9 cellular contexts compared by ENCODE assay signal in genomic region chr15:30173041-30173608, GRCh38. TPM values are rescaled to one million over a fixed set of nuclear protein-coding genes. Genes with fewer than 3 reads are reported as not detected.
DNase-seq lines count a peak whose midpoint lies in the region; ATAC-seq and TF ChIP-seq lines count a peak whose summit lies in the region.
"Not testable (repeated sequence)": the region's sequence is repeated elsewhere in the genome, so short reads cannot be mapped to it uniquely, and the experiment has no call there.
"Had no signal": no experiment of that assay in that cellular context is flagged by ENCODE, and none has a peak within 500 bp of the region (broad histone marks: within the 10 kb centered on the region; RNA-seq: fewer than 3 reads in every experiment).

No MANE protein-coding gene starts in this region.

- DNase-seq in DND-41 = peak; percentile 48
- peak; percentile 91 for DNase-seq in activated CD4-positive, alpha-beta T cell treated with anti-CD3 and anti-CD28 coated beads for 36 hours
- DNase-seq in activated naive CD4-positive, alpha-beta T cell treated with anti-CD3 and anti-CD28 coated beads, Interleukin-2, amount 10 ng/mL, durations not matched to agents 7 days and 5 days = peak; percentile 91
- DNase-seq in glomerular visceral epithelial cell (ENCODE audit: extremely low spot score) = peak; percentile 4
- DNase-seq in neural crest cell (ENCODE audit: low read depth, low spot score) = peak; percentile 78
- peak; percentile 17 for DNase-seq in stimulated activated CD8-positive, alpha-beta memory T cell treated with anti-CD3 and anti-CD28 coated beads, Interleukin-15, amount 100 ng/mL, for 24 hours (ENCODE audit: low read depth)

- not testable (repeated sequence) for H4K20me1 ChIP-seq in DND-41 (ENCODE audit: insufficient read depth, low read length)

- not testable (repeated sequence) for H3K27ac ChIP-seq in DND-41 (ENCODE audit: low read length)

- not testable (repeated sequence) for H3K4me2 ChIP-seq in DND-41 (ENCODE audit: insufficient read depth, low read length)

- TF ChIP-seq EP300 in Ishikawa (IDR thresholded peaks at IDR 0.05; ENCODE audit: borderline replicate concordance) = not testable (repeated sequence)

- H3K4me1 Mint-ChIP-seq in activated CD4-positive, alpha-beta T cell treated with anti-CD3 and anti-CD28 coated beads for 36 hours; activated naive CD4-positive, alpha-beta T cell treated with anti-CD3 and anti-CD28 coated beads, Interleukin-2, amount 10 ng/mL, durations not matched to agents 7 days and 5 days; neural crest cell: not testable (repeated sequence)

- TF ChIP-seq CTCF in DND-41 (IDR thresholded peaks at IDR 0.05; ENCODE audit: borderline replicate concordance, extremely low read depth, low read length, poor library complexity, severe bottlenecking) = not testable (repeated sequence)
- TF ChIP-seq CTCF in neural crest cell (conservative IDR thresholded peaks at IDR 0.05) = peak; percentile 51

- H3K27me3 ChIP-seq in DND-41 (ENCODE audit: insufficient read depth, low read length, poor library complexity) = not testable (repeated sequence)

- not testable (repeated sequence) for H3K36me3 Mint-ChIP-seq in activated CD4-positive, alpha-beta T cell treated with anti-CD3 and anti-CD28 coated beads for 36 hours (ENCODE audit: low read depth); activated naive CD4-positive, alpha-beta T cell treated with anti-CD3 and anti-CD28 coated beads, Interleukin-2, amount 10 ng/mL, durations not matched to agents 7 days and 5 days; neural crest cell (ENCODE audit: low read depth)

- H3K27ac Mint-ChIP-seq in activated CD4-positive, alpha-beta T cell treated with anti-CD3 and anti-CD28 coated beads for 36 hours; neural crest cell (ENCODE audit: unreplicated experiment): not testable (repeated sequence)
- peak overlapping the region; percentile 3 for H3K27ac Mint-ChIP-seq in activated naive CD4-positive, alpha-beta T cell treated with anti-CD3 and anti-CD28 coated beads, Interleukin-2, amount 10 ng/mL, durations not matched to agents 7 days and 5 days

- not testable (repeated sequence) for H3K9ac ChIP-seq in DND-41 (ENCODE audit: low read depth, low read length)

- POLR2A ChIA-PET in activated CD4-positive, alpha-beta T cell treated with anti-CD3 and anti-CD28 coated beads for 36 hours (lab: Charles Lee) = not testable (repeated sequence)

- not testable (repeated sequence) for H3K9me3 ChIP-seq in DND-41 (ENCODE audit: insufficient read depth, low read length, severe bottlenecking)

- not testable (repeated sequence) for H3K27me3 Mint-ChIP-seq in activated CD4-positive, alpha-beta T cell treated with anti-CD3 and anti-CD28 coated beads for 36 hours; activated naive CD4-positive, alpha-beta T cell treated with anti-CD3 and anti-CD28 coated beads, Interleukin-2, amount 10 ng/mL, durations not matched to agents 7 days and 5 days; neural crest cell (ENCODE audit: low read depth)

- not testable (repeated sequence) for H3K36me3 ChIP-seq in DND-41 (ENCODE audit: insufficient read depth, low read length)

- intact Hi-C loops in activated CD4-positive, alpha-beta T cell treated with anti-CD3 and anti-CD28 coated beads for 36 hours (cut with DNase I, micrococcal nuclease) = not testable (repeated sequence)

- H3K4me1 ChIP-seq in DND-41 (ENCODE audit: insufficient read depth, low read length) = not testable (repeated sequence)

- not testable (repeated sequence) for H3K4me3 Mint-ChIP-seq in activated CD4-positive, alpha-beta T cell treated with anti-CD3 and anti-CD28 coated beads for 36 hours; activated naive CD4-positive, alpha-beta T cell treated with anti-CD3 and anti-CD28 coated beads, Interleukin-2, amount 10 ng/mL, durations not matched to agents 7 days and 5 days; neural crest cell

- H3K9me3 Mint-ChIP-seq in activated CD4-positive, alpha-beta T cell treated with anti-CD3 and anti-CD28 coated beads for 36 hours (ENCODE audit: low read depth); activated naive CD4-positive, alpha-beta T cell treated with anti-CD3 and anti-CD28 coated beads, Interleukin-2, amount 10 ng/mL, durations not matched to agents 7 days and 5 days; neural crest cell: not testable (repeated sequence)

- H3K4me3 ChIP-seq in DND-41 (ENCODE audit: low read depth in 1 of 2, low read length in 2 of 2) = not testable (repeated sequence)

- H2AFZ ChIP-seq in DND-41 (ENCODE audit: low read depth, low read length) = not testable (repeated sequence)

- TF ChIP-seq RAD21 in Ishikawa (IDR thresholded peaks at IDR 0.05; ENCODE audit: low read depth) = 0 out of 2 replicates have a peak, but pooled peaks have one; percentile 15

- CTCF ChIA-PET in activated CD4-positive, alpha-beta T cell treated with anti-CD3 and anti-CD28 coated beads for 36 hours (lab: Charles Lee); activated naive CD4-positive, alpha-beta T cell treated with anti-CD3 and anti-CD28 coated beads, Interleukin-2, amount 10 ng/mL, durations not matched to agents 7 days and 5 days (lab: Charles Lee): not testable (repeated sequence)

- peak; percentile 75 for ATAC-seq in DND-41 (ENCODE audit: insufficient read depth, low read depth)
- ATAC-seq in GM21825 (IDR thresholded peaks at IDR 0.05; ENCODE audit: unreplicated experiment) = peak; percentile 66
- ATAC-seq in activated CD4-positive, alpha-beta T cell treated with anti-CD3 and anti-CD28 coated beads for 36 hours = peak; percentile 95

- not testable (repeated sequence) for H3K79me2 ChIP-seq in DND-41 (ENCODE audit: insufficient read depth, low read length)

RNA-seq across cellular contexts. Expression of gene GOLGA8T, which starts 38.3 kb away (rescaled TPM):
- not detected for total RNA-seq in activated CD4-positive, alpha-beta T cell treated with anti-CD3 and anti-CD28 coated beads for 36 hours
- 0.47 and 0.71 TPM in 2 replicates for total RNA-seq in neural crest cell
- total RNA-seq: frontal cortex had no signal

Comparison
In these comparisons a context has a peak if more than half of its experiments do, and no peak if none do; other contexts are left out.
1. DNase-seq: peak in every context shown above with its lines; median percentile 91 in activated CD4-positive, alpha-beta T cell treated with anti-CD3 and anti-CD28 coated beads for 36 hours; 91 in activated naive CD4-positive, alpha-beta T cell treated with anti-CD3 and anti-CD28 coated beads, Interleukin-2, amount 10 ng/mL, durations not matched to agents 7 days and 5 days; 78 in neural crest cell; 48 in DND-41; 17 in stimulated activated CD8-positive, alpha-beta memory T cell treated with anti-CD3 and anti-CD28 coated beads, Interleukin-15, amount 100 ng/mL, for 24 hours; 4 in glomerular visceral epithelial cell.